8 cellular contexts compared by ENCODE assay signal in the genomic region with DNA sequence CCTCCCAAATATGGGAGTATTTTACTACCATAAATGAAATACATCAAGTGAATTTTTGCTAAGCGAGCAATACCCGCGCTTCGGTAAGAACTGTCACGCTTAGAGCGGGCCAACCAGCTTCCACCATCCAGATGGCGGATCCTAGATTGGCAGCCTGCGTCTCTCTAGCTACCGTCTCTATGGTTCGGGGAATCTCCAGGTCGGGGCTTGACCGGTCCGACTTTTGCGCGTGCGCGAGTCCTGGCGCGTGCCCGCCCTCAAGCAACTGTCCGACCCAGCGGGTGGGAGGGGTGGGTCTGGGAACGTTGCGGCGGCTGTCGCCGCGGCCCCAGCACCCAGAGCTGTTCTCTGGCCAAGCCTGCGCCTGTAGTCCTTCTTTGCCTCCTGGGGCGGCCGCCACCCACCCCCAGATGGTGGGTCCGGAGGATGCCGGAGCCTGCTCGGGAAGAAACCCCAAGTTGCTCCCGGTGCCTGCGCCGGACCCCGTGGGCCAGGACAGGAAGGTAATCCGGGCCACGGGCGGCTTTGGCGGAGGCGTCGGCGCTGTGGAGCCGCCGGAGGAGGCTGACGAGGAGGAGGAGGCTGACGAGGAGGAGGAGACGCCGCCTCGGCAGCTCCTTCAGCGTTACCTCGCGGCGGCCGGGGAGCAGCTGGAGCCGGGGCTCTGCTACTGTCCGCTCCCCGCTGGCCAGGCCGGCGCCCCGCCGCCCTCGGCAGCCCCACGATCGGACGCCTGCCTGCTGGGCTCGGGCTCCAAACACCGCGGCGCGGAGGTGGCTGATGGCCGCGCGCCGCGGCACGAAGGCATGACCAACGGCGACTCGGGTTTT. TPM values are rescaled to one million over a fixed set of nuclear protein-coding genes. Genes with fewer than 3 reads are reported as not detected.
A peak's percentile ranks its signal among the peaks of the same experiment; 100 is the strongest.
DNase-seq lines count a peak whose midpoint lies in the region; ATAC-seq lines count a peak whose summit lies in the region.

Gene TBC1D12, plus strand, starts transcription at position 338 of the 830 bp plus-strand sequence. Its CDS starts 73 bp downstream, at position 411.

- peaks cover 3% of the 10 kb centered on the region for H3K27me3 ChIP-seq in endocrine pancreas (ENCODE audit: control insufficient read depth, insufficient read depth, low read length)

- peak within 1 kb of the TSS; percentile 78 for H3K4me3 ChIP-seq in endocrine pancreas (ENCODE audit: control insufficient read depth, insufficient read depth, low read length)

- no peaks in the 10 kb centered on the region for H3K9me3 ChIP-seq in endocrine pancreas (ENCODE audit: control insufficient read depth, low read length)

- H3K9ac ChIP-seq in endocrine pancreas (ENCODE audit: control insufficient read depth, insufficient read depth, low read length) = peak within 1 kb of the TSS; percentile 73

- DNase-seq in C1 segment of cervical spinal cord (lab: John Stamatoyannopoulos, UW) (peak; percentile 66 to 96 (median 93)), NCI-H2227 treated with DMSO at 0.1 percent for 48 hours (lab: John Stamatoyannopoulos, UW) (peak; percentile 84), lung microvascular endothelial cell (ENCODE audit: low read depth in 2 of 2) (peak; percentile 97 to 98)
- peak; percentile 3 for DNase-seq in activated CD4-positive, alpha-beta T cell treated with anti-CD3 and anti-CD28 coated beads, Interleukin-2, amount 50 U/mL, for 1 hour
- DNase-seq in stimulated activated CD8-positive, alpha-beta memory T cell treated with anti-CD3 and anti-CD28 coated beads, Interleukin-2, amount 100 ng/mL, for 48 hours (ENCODE audit: low read depth in 2 of 2) = peak; percentile 21 to 36

- no peaks in the 10 kb centered on the region for H3K4me1 ChIP-seq in endocrine pancreas (ENCODE audit: control insufficient read depth, insufficient read depth, low read length)

- peak; percentile 63 for ATAC-seq in GM19043 (IDR thresholded peaks at IDR 0.05; ENCODE audit: low read depth, unreplicated experiment)
- ATAC-seq in HG03159 (IDR thresholded peaks at IDR 0.05; ENCODE audit: unreplicated experiment) = peak; percentile 55

- no peaks in the 10 kb centered on the region for H3K36me3 ChIP-seq in endocrine pancreas (ENCODE audit: control insufficient read depth, insufficient read depth, low read length)

RNA-seq across cellular contexts. Expression of gene TBC1D12, which starts in this region (rescaled TPM):
- total RNA-seq in lung microvascular endothelial cell = 10.0 and 16.9 TPM in 2 replicates

Comparison
In these comparisons a context has a peak if more than half of its experiments do, and no peak if none do; other contexts are left out.
1. Peak in every context shown above with its lines: DNase-seq, ATAC-seq and H3K4me3 ChIP-seq.
2. DNase-seq: peak in every context shown above with its lines; median percentile 98 in lung microvascular endothelial cell; 93 in C1 segment of cervical spinal cord; 84 in NCI-H2227 treated with DMSO at 0.1 percent for 48 hours; 28 in stimulated activated CD8-positive, alpha-beta memory T cell treated with anti-CD3 and anti-CD28 coated beads, Interleukin-2, amount 100 ng/mL, for 48 hours; 3 in activated CD4-positive, alpha-beta T cell treated with anti-CD3 and anti-CD28 coated beads, Interleukin-2, amount 50 U/mL, for 1 hour.